Comparison of ENCODE assay signal across 11 cellular contexts in the genomic region with DNA sequence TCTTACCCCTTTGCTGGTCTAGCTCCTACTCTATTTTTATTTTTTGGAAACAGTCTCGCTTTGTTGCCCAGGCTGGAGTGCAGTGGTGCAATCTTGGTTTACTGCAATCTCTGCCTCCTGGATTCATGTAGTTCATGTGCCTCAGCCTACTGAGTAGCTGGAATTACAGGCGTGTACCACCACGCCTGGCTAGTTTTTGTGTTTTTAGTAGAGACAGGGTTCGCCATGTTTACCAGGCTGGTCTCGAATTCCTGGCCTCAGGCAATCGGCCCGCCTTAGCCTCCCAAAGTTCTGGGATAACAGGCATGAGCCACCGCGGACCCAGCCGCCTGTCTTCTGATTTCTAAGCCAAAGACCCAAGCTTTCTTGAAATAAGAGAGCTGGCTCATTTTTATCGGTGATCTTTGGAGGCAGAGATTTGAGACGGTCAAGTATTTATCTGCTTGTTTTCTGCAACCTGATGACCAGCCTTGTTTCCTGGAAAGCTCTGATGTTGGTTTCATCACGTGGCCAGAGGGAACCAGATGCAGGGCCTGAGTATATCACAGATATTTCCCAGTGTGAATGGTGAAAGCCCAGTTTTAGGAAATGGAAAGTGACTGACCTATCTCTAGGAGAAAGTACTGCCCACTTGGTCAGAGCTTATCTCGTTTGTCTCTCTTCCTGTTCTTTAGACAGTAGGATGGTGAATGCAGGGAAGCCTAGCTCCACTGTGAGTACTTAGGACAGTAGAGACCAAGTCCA. TPM values are rescaled to one million over a fixed set of nuclear protein-coding genes. Genes with fewer than 3 reads are reported as not detected.
DNase-seq lines count a peak whose midpoint lies in the region; ATAC-seq and TF ChIP-seq lines count a peak whose summit lies in the region.
"Had no signal": no experiment of that assay in that cellular context is flagged by ENCODE, and none has a peak within 500 bp of the region (broad histone marks: within the 10 kb centered on the region; RNA-seq: fewer than 3 reads in every experiment).

No MANE protein-coding gene starts in this region.

- no peak overlapping the region for H4K8ac ChIP-seq in trophoblast cell (ENCODE audit: low read depth, low read length)

- no peak overlapping the region for H3K23ac ChIP-seq in trophoblast cell (ENCODE audit: low read length)

- WGBS in trophoblast cell (ENCODE audit: extremely low coverage, insufficient coverage, insufficient read length), result no CpG with 5 or more reads among the region's 14 CpGs

- peak overlapping the region; percentile 16 for H3K4me2 ChIP-seq in trophoblast cell (ENCODE audit: low read length)

- H3K27me3 ChIP-seq in cardiac muscle cell (no peaks in the 10 kb centered on the region), trophoblast cell (ENCODE audit: insufficient read depth, low read length) (no peaks in the 10 kb centered on the region)
- H3K27me3 ChIP-seq: upper lobe of left lung had no signal

- no peak overlapping the region for H3K4me3 ChIP-seq in cardiac muscle cell
- no peak overlapping the region for H3K4me3 ChIP-seq in trophoblast cell (ENCODE audit: low read depth, low read length)
- H3K4me3 ChIP-seq: upper lobe of left lung had no signal

- TF ChIP-seq CTCF in activated B cell treated with CpG ODN at 0.5 μM for 24 hours (IDR thresholded peaks at IDR 0.05) (no peak), cardiac muscle cell (IDR thresholded peaks at IDR 0.05; ENCODE audit: low read depth, low read length) (no peak)

- H3K14ac ChIP-seq in trophoblast cell (ENCODE audit: low read length), result no peak overlapping the region

- no peak for ATAC-seq in activated B cell treated with CpG ODN at 0.5 μM for 24 hours (ENCODE audit: low read depth)
- ATAC-seq in GM21737 (IDR thresholded peaks at IDR 0.05; ENCODE audit: unreplicated experiment), result no peak

- DNase-seq in ELF-1 (ENCODE audit: low read depth, low spot score) (peak; percentile 87), activated B cell treated with CpG ODN at 0.5 μM for 24 hours (no peak), cardiac muscle cell (ENCODE audit: low read depth in 1 of 2, low spot score in 1 of 2) (peak in 1 of 2 donors; percentile 87), trophoblast cell (peak; percentile 91 to 95), NCI-H1694 (lab: John Stamatoyannopoulos, UW) (no peak), hepatic stellate cell (ENCODE audit: low spot score) (no peak), RKO (ENCODE audit: low spot score) (no peak)
- DNase-seq: DMS153, NCI-H526, upper lobe of left lung had no signal

- H3K27me3 Mint-ChIP-seq in activated B cell treated with CpG ODN at 0.5 μM for 24 hours, result no peaks in the 10 kb centered on the region

- H3K36me3 ChIP-seq in cardiac muscle cell (peaks cover 17% of the 10 kb centered on the region), trophoblast cell (ENCODE audit: control insufficient read depth in 1 of 2, insufficient read depth in 2 of 2, low read length in 2 of 2) (peaks cover 5 to 6% of the 10 kb centered on the region in 2 experiments)

- H3K18ac ChIP-seq in trophoblast cell (ENCODE audit: low read length), result no peak overlapping the region

- POLR2A ChIA-PET in activated B cell treated with CpG ODN at 0.5 μM for 24 hours (lab: Charles Lee), result interaction anchor here (0.6 to 2.6 kb wide), 2 partner anchors 21 to 28 kb away, joined by 3 to 9 read pairs; a partner anchor contains a TSS

- H2AFZ ChIP-seq in trophoblast cell (ENCODE audit: insufficient read depth, low read length, poor library complexity), result no peak overlapping the region

- no peak overlapping the region for H2BK5ac ChIP-seq in trophoblast cell (ENCODE audit: low read depth, low read length, poor library complexity)

- H2BK12ac ChIP-seq in trophoblast cell (ENCODE audit: low read length), result no peak overlapping the region

- peak overlapping the region; percentile 44 for H3K27ac Mint-ChIP-seq in activated B cell treated with CpG ODN at 0.5 μM for 24 hours

- no peak overlapping the region for H3K4me3 Mint-ChIP-seq in activated B cell treated with CpG ODN at 0.5 μM for 24 hours

- H3K36me3 Mint-ChIP-seq in activated B cell treated with CpG ODN at 0.5 μM for 24 hours (ENCODE audit: low read depth), result peaks cover 37% of the 10 kb centered on the region

- peaks cover 2% of the 10 kb centered on the region for H3K79me1 ChIP-seq in trophoblast cell (ENCODE audit: low read length)

- H3K79me2 ChIP-seq in trophoblast cell (ENCODE audit: control insufficient read depth, insufficient read depth, low read length, poor library complexity), result no peaks in the 10 kb centered on the region

- no peak overlapping the region for H4K91ac ChIP-seq in trophoblast cell (ENCODE audit: low read depth, low read length)

- H3K9me3 Mint-ChIP-seq in activated B cell treated with CpG ODN at 0.5 μM for 24 hours, result no peaks in the 10 kb centered on the region

- H3K9me3 ChIP-seq in cardiac muscle cell (ENCODE audit: low read depth) (no peaks in the 10 kb centered on the region), trophoblast cell (ENCODE audit: insufficient read depth, low read depth, low read length) (no peaks in the 10 kb centered on the region)
- H3K9me3 ChIP-seq: upper lobe of left lung had no signal

- no peak overlapping the region for H2AK5ac ChIP-seq in trophoblast cell (ENCODE audit: low read length)

- H3K4me1 Mint-ChIP-seq in activated B cell treated with CpG ODN at 0.5 μM for 24 hours, result peaks cover 4% of the 10 kb centered on the region

- peaks cover 21% of the 10 kb centered on the region for H3K4me1 ChIP-seq in cardiac muscle cell (ENCODE audit: low read depth)
- H3K4me1 ChIP-seq in trophoblast cell (ENCODE audit: control insufficient read depth in 1 of 2, insufficient read depth in 2 of 2, low read length in 2 of 2), result peaks cover 10 to 23% of the 10 kb centered on the region in 2 experiments

- no peak overlapping the region for H3K9ac ChIP-seq in trophoblast cell (ENCODE audit: low read length)

- H4K12ac ChIP-seq in trophoblast cell (ENCODE audit: low read depth, low read length), result no peak overlapping the region

- H2BK120ac ChIP-seq in trophoblast cell (ENCODE audit: insufficient read depth, low read length, poor library complexity), result no peak overlapping the region

- CTCF ChIA-PET in activated B cell treated with CpG ODN at 0.5 μM for 24 hours (lab: Charles Lee), result interaction anchor here (1.2 kb wide), 1 partner anchor 9 kb away, joined by 3 read pairs; no protein-coding TSS in a partner anchor

- H3K4ac ChIP-seq in trophoblast cell (ENCODE audit: low read depth, low read length), result no peak overlapping the region

- intact Hi-C loops in activated B cell treated with CpG ODN at 0.5 μM for 24 hours (cut with micrococcal nuclease), result no loop called here

- H3K27ac ChIP-seq in cardiac muscle cell (peak overlapping the region; percentile 79), trophoblast cell (ENCODE audit: low read depth, low read length) (peak overlapping the region; percentile 30)

RNA-seq across cellular contexts. Expression of a gene that starts 5.7 kb away (rescaled TPM):
- total RNA-seq in activated B cell treated with CpG ODN at 0.5 μM for 24 hours, result 96.7 and 115 TPM in 2 replicates
- total RNA-seq in cardiac muscle cell, result 27.1 and 32.9 TPM in 2 replicates
- 10.3 and 16.1 TPM in 2 replicates for polyA plus RNA-seq in cardiac muscle cell
- 23.4 and 25.7 TPM in 2 replicates for polyA plus RNA-seq in trophoblast cell (2013)

RNA-seq across cellular contexts. Expression of a gene that starts 26.3 kb away (rescaled TPM):
- 14.2 and 17.9 TPM in 2 replicates for total RNA-seq in activated B cell treated with CpG ODN at 0.5 μM for 24 hours
- 82.5 and 1,828 TPM in 2 replicates for total RNA-seq in cardiac muscle cell
- 65.2 and 1,052 TPM in 2 replicates for polyA plus RNA-seq in cardiac muscle cell
- polyA plus RNA-seq in trophoblast cell (2013), result 876 and 888 TPM in 2 replicates

RNA-seq across cellular contexts. Expression of a gene that starts 28.8 kb away (rescaled TPM):
- total RNA-seq in activated B cell treated with CpG ODN at 0.5 μM for 24 hours (71.3 and 78.7 TPM in 2 replicates), cardiac muscle cell (58.7 and 71.8 TPM in 2 replicates)
- 25.6 and 25.8 TPM in 2 replicates for polyA plus RNA-seq in cardiac muscle cell
- polyA plus RNA-seq in trophoblast cell (2013), result 59.1 and 59.3 TPM in 2 replicates

RNA-seq across cellular contexts. Expression of a gene that starts 59.0 kb away (rescaled TPM):
- total RNA-seq in activated B cell treated with CpG ODN at 0.5 μM for 24 hours (274 and 341 TPM in 2 replicates), cardiac muscle cell (43.6 and 46.6 TPM in 2 replicates)
- polyA plus RNA-seq in cardiac muscle cell, result 31.6 and 31.7 TPM in 2 replicates
- polyA plus RNA-seq in trophoblast cell (2013), result 23.8 TPM in 2 replicates

RNA-seq across cellular contexts. Expression of a gene that starts 59.6 kb away (rescaled TPM):
- total RNA-seq in activated B cell treated with CpG ODN at 0.5 μM for 24 hours (18.7 and 22.3 TPM in 2 replicates), cardiac muscle cell (14.1 and 20.0 TPM in 2 replicates)
- polyA plus RNA-seq in cardiac muscle cell, result 13.8 and 24.6 TPM in 2 replicates
- 16.0 and 17.7 TPM in 2 replicates for polyA plus RNA-seq in trophoblast cell (2013)

Comparison
In these comparisons a context has a peak if more than half of its experiments do, and no peak if none do; other contexts are left out.
1. DNase-seq: peak in ELF-1 (single experiment) and trophoblast cell (2 of 2); none in activated B cell treated with CpG ODN at 0.5 μM for 24 hours (single experiment), NCI-H1694 (single experiment), hepatic stellate cell (single experiment) and RKO (single experiment).